ENCODE assay signal across 7 cellular contexts in genomic region chr2:8679567-8679826, GRCh38. TPM values are rescaled to one million over a fixed set of nuclear protein-coding genes. Genes with fewer than 3 reads are reported as not detected.
DNase-seq lines count a peak whose midpoint lies in the region; ATAC-seq and TF ChIP-seq lines count a peak whose summit lies in the region.

No MANE protein-coding gene starts in this region.

- H3K79me2 ChIP-seq in HCT116 (ENCODE audit: insufficient read depth, low read length) (peaks cover 26% of the 10 kb centered on the region), smooth muscle cell (ENCODE audit: low read depth) (peaks cover 20% of the 10 kb centered on the region)

- ATAC-seq in HCT116 (no peak), GM21360 (IDR thresholded peaks at IDR 0.05; ENCODE audit: unreplicated experiment) (no peak)
- ATAC-seq in activated CD8-positive, alpha-beta T cell treated with anti-CD3 and anti-CD28 coated beads, Interleukin-2, amount 10 ng/mL, durations not matched to agents 7 days and 5 days, result no peak

- intact Hi-C loops in HCT116 (cut with micrococcal nuclease), result loop anchor here (2.0 kb wide), 1 partner anchor 17 kb away; no protein-coding TSS in a partner anchor

- H3K4me2 ChIP-seq in HCT116 (ENCODE audit: low read length), result peak overlapping the region; percentile 87
- peak overlapping the region; percentile 85 for H3K4me2 ChIP-seq in smooth muscle cell

- H3K9me3 Mint-ChIP-seq in activated CD8-positive, alpha-beta T cell treated with anti-CD3 and anti-CD28 coated beads, Interleukin-2, amount 10 ng/mL, durations not matched to agents 7 days and 5 days (ENCODE audit: insufficient read depth), result peaks cover 8% of the 10 kb centered on the region

- 10% methylated on average over 8 of the region's 8 CpGs for WGBS in smooth muscle cell (ENCODE audit: low lambda C conversion rate)

- H3K4me3 Mint-ChIP-seq in activated CD8-positive, alpha-beta T cell treated with anti-CD3 and anti-CD28 coated beads, Interleukin-2, amount 10 ng/mL, durations not matched to agents 7 days and 5 days, result peak overlapping the region; percentile 81

- peaks cover 5% of the 10 kb centered on the region; the same call in 1 of the 2 replicates for H4K20me1 ChIP-seq in HCT116 (ENCODE audit: insufficient read depth)
- H4K20me1 ChIP-seq in smooth muscle cell (ENCODE audit: low read depth), result peaks cover 25% of the 10 kb centered on the region

- H3K9me2 ChIP-seq in HCT116 (ENCODE audit: insufficient read depth), result no peaks in the 10 kb centered on the region

- H3K36me3 Mint-ChIP-seq in activated CD8-positive, alpha-beta T cell treated with anti-CD3 and anti-CD28 coated beads, Interleukin-2, amount 10 ng/mL, durations not matched to agents 7 days and 5 days (ENCODE audit: low read depth), result peaks cover 41% of the 10 kb centered on the region

- TF ChIP-seq CTCF in HCT116 (IDR thresholded peaks at IDR 0.05 in 2 of 3, conservative IDR thresholded peaks at IDR 0.05 in 1 of 3; ENCODE audit: borderline replicate concordance in 1 of 3, insufficient read depth in 1 of 3, low read depth in 2 of 3, low read length in 2 of 3) (no peak), smooth muscle cell (IDR thresholded peaks at IDR 0.05; ENCODE audit: borderline replicate concordance, insufficient read depth, poor library complexity, severe bottlenecking) (no peak)

- peaks cover 34% of the 10 kb centered on the region for H3K27me3 Mint-ChIP-seq in activated CD8-positive, alpha-beta T cell treated with anti-CD3 and anti-CD28 coated beads, Interleukin-2, amount 10 ng/mL, durations not matched to agents 7 days and 5 days (ENCODE audit: low read depth)

- TF ChIP-seq RAD21 in HCT116 (IDR thresholded peaks at IDR 0.05; ENCODE audit: low read depth), result no peak

- no peak for DNase-seq in HCT116 (ENCODE audit: low read depth, low spot score)
- no peak for DNase-seq in activated CD8-positive, alpha-beta T cell treated with anti-CD3 and anti-CD28 coated beads, Interleukin-2, amount 10 ng/mL, durations not matched to agents 7 days and 5 days
- no peak for DNase-seq in smooth muscle cell (lab: John Stamatoyannopoulos, UW; ENCODE audit: unreplicated experiment)
- no peak for DNase-seq in hepatic stellate cell (ENCODE audit: low spot score)
- DNase-seq in stimulated activated CD4-positive, alpha-beta T cell treated with anti-CD3 and anti-CD28 coated beads, Interleukin-4, amount 100 ng/mL, for 4 hours, result no peak

- RAD21 ChIA-PET in HCT116 (lab: Charles Lee; ENCODE audit: low non-redundant PET in 1 of 2, low total read pairs in 2 of 2, uncharacterized antibody in 2 of 2, unreplicated experiment in 2 of 2), result no interaction called here

- BruUV-seq in HCT116 (replicated peaks; lab: Mats Ljungman, UMichigan), result no TSS peak

- peak overlapping the region; percentile 87 for H3K27ac Mint-ChIP-seq in activated CD8-positive, alpha-beta T cell treated with anti-CD3 and anti-CD28 coated beads, Interleukin-2, amount 10 ng/mL, durations not matched to agents 7 days and 5 days

- H3K9ac ChIP-seq in HCT116 (ENCODE audit: low read length), result peak overlapping the region; percentile 75
- H3K9ac ChIP-seq in iPS-18a (ENCODE audit: low read length), result peak overlapping the region; percentile 71
- H3K9ac ChIP-seq in smooth muscle cell (ENCODE audit: low read depth), result peak overlapping the region; percentile 87

- H3K27me3 ChIP-seq in HCT116 (ENCODE audit: insufficient read depth, low read length), result no peaks in the 10 kb centered on the region
- H3K27me3 ChIP-seq in iPS-18a (ENCODE audit: control insufficient read depth, insufficient read depth, low read length), result peaks cover 50% of the 10 kb centered on the region
- H3K27me3 ChIP-seq in smooth muscle cell (ENCODE audit: low read depth), result no peaks in the 10 kb centered on the region

- H3K4me1 Mint-ChIP-seq in activated CD8-positive, alpha-beta T cell treated with anti-CD3 and anti-CD28 coated beads, Interleukin-2, amount 10 ng/mL, durations not matched to agents 7 days and 5 days (ENCODE audit: low read depth), result peaks cover 40% of the 10 kb centered on the region

- H2AFZ ChIP-seq in HCT116 (ENCODE audit: low read depth, low read length, poor library complexity, severe bottlenecking) (no peak overlapping the region), smooth muscle cell (ENCODE audit: low read depth) (peak overlapping the region; percentile 61)

- H3K36me3 ChIP-seq in HCT116 (ENCODE audit: control insufficient read depth in 1 of 2, insufficient read depth in 2 of 2, low read length in 2 of 2), result peaks cover 2 to 11% of the 10 kb centered on the region in 2 experiments; a peak in 2 of 4 replicates
- H3K36me3 ChIP-seq in iPS-18a (ENCODE audit: control insufficient read depth, low read depth, low read length), result no peaks in the 10 kb centered on the region
- H3K36me3 ChIP-seq in smooth muscle cell (ENCODE audit: low read depth), result no peaks in the 10 kb centered on the region

- peaks cover 18 to 54% of the 10 kb centered on the region in 2 experiments for H3K4me1 ChIP-seq in HCT116 (ENCODE audit: control insufficient read depth in 1 of 2, insufficient read depth in 2 of 2, low read length in 2 of 2)
- H3K4me1 ChIP-seq in iPS-18a (ENCODE audit: control insufficient read depth, low read depth, low read length), result peaks cover 34% of the 10 kb centered on the region
- peaks cover 36% of the 10 kb centered on the region for H3K4me1 ChIP-seq in smooth muscle cell (ENCODE audit: low read depth)

- CTCF ChIA-PET in HCT116 (lab: Charles Lee), result no interaction called here
- CTCF ChIA-PET in activated CD8-positive, alpha-beta T cell treated with anti-CD3 and anti-CD28 coated beads, Interleukin-2, amount 10 ng/mL, durations not matched to agents 7 days and 5 days (lab: Charles Lee), result interaction anchor here (1.1 to 2.0 kb wide), 2 partner anchors 71 to 197 kb away, joined by 3 to 4 read pairs; no protein-coding TSS in a partner anchor

- H3F3A ChIP-seq in smooth muscle cell (ENCODE audit: low read depth), result peaks cover 37% of the 10 kb centered on the region

- no peaks in the 10 kb centered on the region for H3K9me3 ChIP-seq in HCT116 (ENCODE audit: control insufficient read depth in 1 of 2, insufficient read depth in 1 of 2, low read depth in 1 of 2, low read length in 2 of 2)
- H3K9me3 ChIP-seq in iPS-18a (ENCODE audit: control insufficient read depth, low read depth, low read length), result no peaks in the 10 kb centered on the region
- H3K9me3 ChIP-seq in smooth muscle cell (replicated peaks; ENCODE audit: low read depth), result no peaks in the 10 kb centered on the region

- H3K27ac ChIP-seq in HCT116 (ENCODE audit: low read depth, low read length), result peak overlapping the region; percentile 97
- H3K27ac ChIP-seq in iPS-18a (ENCODE audit: low read length), result no peak overlapping the region
- H3K27ac ChIP-seq in smooth muscle cell (ENCODE audit: low read depth), result peak overlapping the region; percentile 97

- peak overlapping the region; percentile 60 to 64 for H3K4me3 ChIP-seq in HCT116 (replicated peaks in 1 of 2; ENCODE audit: low read depth in 1 of 2, low read length in 2 of 2)
- peak overlapping the region; percentile 81 for H3K4me3 ChIP-seq in iPS-18a (ENCODE audit: low read length)
- peak overlapping the region; percentile 56 for H3K4me3 ChIP-seq in smooth muscle cell

- TF ChIP-seq POLR2A in HCT116 (IDR thresholded peaks at IDR 0.05; ENCODE audit: borderline replicate concordance, extremely low read depth, insufficient read depth, insufficient read length), result no peak

- POLR2A ChIA-PET in HCT116 (lab: Charles Lee), result interaction anchor here (1.4 to 1.9 kb wide), 4 partner anchors 10 to 155 kb away, joined by 3 to 5 read pairs (median 4); no protein-coding TSS in a partner anchor
- POLR2A ChIA-PET in activated CD8-positive, alpha-beta T cell treated with anti-CD3 and anti-CD28 coated beads, Interleukin-2, amount 10 ng/mL, durations not matched to agents 7 days and 5 days (lab: Charles Lee), result interaction anchor here (0.7 to 5.2 kb wide), 5 partner anchors 15 to 953 kb away, joined by 3 to 86 read pairs (median 4); no protein-coding TSS in a partner anchor

TF ChIP-seq in HCT116, 20 proteins besides CTCF, POLR2A, EP300 and RAD21 (continues in another document):
- TF ChIP-seq SP1 (IDR thresholded peaks at IDR 0.05; ENCODE audit: low read depth) (no peak), ZNF274 (IDR thresholded peaks at IDR 0.05; ENCODE audit: low read depth, low read length) (no peak), EGR1 (IDR thresholded peaks at IDR 0.05; ENCODE audit: low read depth) (no peak), SRF (IDR thresholded peaks at IDR 0.05; ENCODE audit: low read depth) (no peak), YY1 (IDR thresholded peaks at IDR 0.05; ENCODE audit: extremely low read depth, insufficient replicate concordance, low read depth, low read length) (no peak), REST (IDR thresholded peaks at IDR 0.05; ENCODE audit: low read depth) (no peak), EZH2 (IDR thresholded peaks at IDR 0.05) (no peak), SIN3A (IDR thresholded peaks at IDR 0.05; ENCODE audit: low read depth) (no peak)

RNA-seq across cellular contexts. Expression of gene ID2, which starts 2.4 kb away (rescaled TPM):
- total RNA-seq in HCT116 (2021; ENCODE audit: unreplicated experiment) (112 TPM), smooth muscle cell (190 and 218 TPM in 2 replicates)
- polyA plus RNA-seq in HCT116 (2012), result 197 and 259 TPM in 2 replicates
- 100 to 1,000 TPM; 257 to 263 TPM for total RNA-seq in activated CD8-positive, alpha-beta T cell treated with anti-CD3 and anti-CD28 coated beads, Interleukin-2, amount 10 ng/mL, durations not matched to agents 7 days and 5 days
- polyA plus RNA-seq in smooth muscle cell, result 83.9 and 114 TPM in 2 replicates
